23 cellular contexts compared by ENCODE assay signal in genomic region chr7:147182859-147183258, GRCh38.
"Had no signal": no experiment of that assay in that cellular context is flagged by ENCODE, and none has a peak within 500 bp of the region (broad histone marks: within the 10 kb centered on the region; RNA-seq: fewer than 3 reads in every experiment).

No MANE protein-coding gene starts in this region.

- H3K27me3 ChIP-seq: gastrocnemius medialis, tibial nerve had no signal

- H3K4me1 ChIP-seq: gastrocnemius medialis, left ventricle myocardium inferior, tibial nerve had no signal

- DNase-seq: activated B cell treated with CpG ODN at 0.5 μM for 24 hours; activated CD4-positive, alpha-beta T cell treated with anti-CD3 and anti-CD28 coated beads, Interleukin-2, amount 10 ng/mL, durations not matched to agents 24 days and 14 days; activated CD8-positive, alpha-beta T cell treated with anti-CD3 and anti-CD28 coated beads for 36 hours; activated naive CD4-positive, alpha-beta T cell treated with anti-CD3 and anti-CD28 coated beads for 36 hours; activated T-cell treated with anti-CD3 and anti-CD28 coated beads, Interleukin-2, amount 50 U/mL, for 1 hour; aorta; cortex of kidney; effector CD4-positive, alpha-beta T cell; gastrocnemius medialis; head of caudate nucleus; kidney glomerular epithelial cell; left ventricle myocardium inferior; nephron progenitor cell; occipital lobe; retina; stimulated activated CD4-positive, alpha-beta T cell treated with anti-CD3 and anti-CD28 coated beads, Interleukin-12 subunit alpha, Interleukin-12 subunit beta, amount 100 ng/mL, for 4 hours; stimulated activated CD4-positive, alpha-beta T cell treated with anti-CD3 and anti-CD28 coated beads, Interleukin-1b, Interleukin-23, amount 100 ng/mL, for 48 hours; stimulated activated naive CD4-positive, alpha-beta T cell treated with Interleukin-2 at 50 U/mL for 16 hours; substantia nigra; T-cell; T-helper 9 cell had no signal

- H3K36me3 ChIP-seq: gastrocnemius medialis, left ventricle myocardium inferior, tibial nerve had no signal

- H3K27ac ChIP-seq: gastrocnemius medialis, left ventricle myocardium inferior, tibial nerve had no signal

- H3K4me3 ChIP-seq: gastrocnemius medialis, left ventricle myocardium inferior, tibial nerve had no signal

- ATAC-seq: activated CD8-positive, alpha-beta T cell treated with anti-CD3 and anti-CD28 coated beads for 36 hours; activated T-helper 17 cell treated with anti-CD3 and anti-CD28 coated beads, Interleukin-2, amount 50 U/mL, for 72 hours; gastrocnemius medialis; T-cell had no signal

- H3K9me3 ChIP-seq: gastrocnemius medialis, left ventricle myocardium inferior, tibial nerve had no signal
